19 cellular contexts compared by ENCODE assay signal in the genomic region with DNA sequence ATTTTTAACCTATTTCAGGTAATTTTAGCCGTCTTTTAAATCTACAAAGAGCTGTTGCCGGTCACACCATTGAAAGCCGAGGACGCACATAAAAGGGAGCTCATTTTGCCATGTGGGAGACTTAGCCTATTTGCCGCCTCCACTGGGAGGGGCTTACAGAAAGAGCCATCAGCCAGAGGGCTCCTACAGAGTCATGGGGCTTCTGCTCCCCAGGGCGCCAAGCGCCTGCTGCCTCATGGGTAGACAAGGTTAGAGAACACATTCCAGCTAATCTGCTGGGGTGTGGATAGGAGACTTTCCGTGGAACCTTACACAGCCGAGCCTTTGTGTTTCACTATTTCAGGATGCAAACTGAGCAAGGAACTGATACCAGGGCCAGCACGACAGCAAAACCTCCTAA.
"Had no signal": no experiment of that assay in that cellular context is flagged by ENCODE, and none has a peak within 500 bp of the region (broad histone marks: within the 10 kb centered on the region; RNA-seq: fewer than 3 reads in every experiment).

No MANE protein-coding gene starts in this region.

- DNase-seq: activated CD4-positive, alpha-beta T cell treated with anti-CD3 and anti-CD28 coated beads, Interleukin-2, amount 50 U/mL, for 1 hour; activated CD8-positive, alpha-beta memory T cell treated with anti-CD3 and anti-CD28 coated beads, Interleukin-2, amount 50 U/mL, for 48 hours; activated effector memory CD4-positive, alpha-beta T cell treated with Interleukin-2 at 50 U/mL for 16 hours; activated naive CD4-positive, alpha-beta T cell treated with anti-CD3 and anti-CD28 coated beads, Interleukin-2, amount 10 ng/mL, durations not matched to agents 7 days and 5 days; activated naive CD8-positive, alpha-beta T cell treated with anti-CD3 and anti-CD28 coated beads, Interleukin-2, amount 50 U/mL, for 24 hours; activated T-cell treated with anti-CD3 and anti-CD28 coated beads, Interleukin-2, amount 50 U/mL, for 48 hours; anterior cingulate cortex; brain microvascular endothelial cell; cortex of kidney; lower lobe of right lung; stimulated activated CD4-positive, alpha-beta T cell treated with anti-CD3 and anti-CD28 coated beads, Interleukin-12 subunit alpha, Interleukin-12 subunit beta, amount 100 ng/mL, for 4 hours; stimulated activated CD4-positive, alpha-beta T cell treated with anti-CD3 and anti-CD28 coated beads, Interleukin-1b, Interleukin-23, amount 100 ng/mL, for 48 hours; stimulated activated naive CD4-positive, alpha-beta T cell treated with Interleukin-2 at 50 U/mL for 16 hours; T1000; uterus had no signal

- H3K9me3 ChIP-seq: lower lobe of right lung, tibial nerve, uterus had no signal

- ATAC-seq: activated CD4-positive, CD25-positive, alpha-beta regulatory T cell treated with anti-CD3 and anti-CD28 coated beads, Interleukin-2, amount 50 U/mL, for 24 hours; activated naive CD8-positive, alpha-beta T cell treated with anti-CD3 and anti-CD28 coated beads, Interleukin-2, amount 50 U/mL, for 24 hours; lower lobe of right lung; natural killer cell treated with Interleukin-12 subunit alpha and Interleukin-12 subunit beta and Interleukin-15 and Interleukin-18, amount 100 ng/mL, for 72 hours had no signal

- H3K4me3 ChIP-seq: lower lobe of right lung, tibial nerve, uterus had no signal

- H3K27me3 ChIP-seq: brain microvascular endothelial cell, tibial nerve, uterus had no signal

- H3K27ac ChIP-seq: brain microvascular endothelial cell, lower lobe of right lung, parathyroid adenoma, tibial nerve, uterus had no signal

- H3K36me3 ChIP-seq: uterus had no signal

- H3K4me1 ChIP-seq: lower lobe of right lung, parathyroid adenoma had no signal

- H3K9ac ChIP-seq: parathyroid adenoma had no signal
